ENCODE assay signal across 8 cellular contexts in the genomic region with DNA sequence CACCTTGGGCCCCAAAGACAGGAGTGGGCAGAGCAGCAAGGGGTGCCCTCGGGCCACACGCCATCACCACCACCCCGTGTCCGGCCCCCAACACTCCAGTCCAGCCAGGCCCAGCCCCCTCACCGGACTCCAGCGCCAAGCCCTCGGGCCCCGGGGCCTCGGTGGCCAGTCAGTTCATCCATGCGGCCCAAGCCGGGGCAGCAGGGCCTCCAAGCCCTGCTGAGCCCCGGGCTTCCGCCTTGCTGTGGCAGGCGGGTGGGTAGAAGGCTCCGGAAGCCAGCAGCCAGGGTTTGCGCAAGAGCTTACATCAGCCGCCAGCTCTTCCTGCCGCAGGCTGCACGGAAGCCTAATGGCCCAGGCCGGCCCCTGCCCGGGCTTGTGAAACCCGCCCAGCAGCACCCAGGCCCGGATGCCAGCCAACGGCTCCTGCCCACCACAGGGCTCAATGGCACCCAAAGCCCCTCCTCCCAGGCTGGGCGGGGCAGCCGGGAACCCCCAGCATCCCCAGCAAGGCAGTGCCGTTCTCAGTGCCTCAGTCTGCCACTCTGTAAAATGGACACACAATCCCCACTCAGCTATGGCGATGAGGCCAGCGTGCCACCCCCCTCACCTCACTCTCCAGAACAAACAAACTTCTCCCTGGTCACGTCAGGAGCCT. TPM values are rescaled to one million over a fixed set of nuclear protein-coding genes. Genes with fewer than 3 reads are reported as not detected.
DNase-seq lines count a peak whose midpoint lies in the region; ATAC-seq and TF ChIP-seq lines count a peak whose summit lies in the region.

No MANE protein-coding gene starts in this region.

- no peaks in the 10 kb centered on the region for H3K9me3 Mint-ChIP-seq in activated CD4-positive, alpha-beta T cell treated with anti-CD3 and anti-CD28 coated beads, Interleukin-2, amount 10 ng/mL, durations not matched to agents 24 days and 14 days
- H3K9me3 Mint-ChIP-seq in stimulated activated memory B cell treated with anti-CD40 and anti-IgM and Interleukin-4, amounts not matched to agents 10 μg/mL and 1 μg/mL and 100 μg/mL, for 72 hours: peaks cover 2% of the 10 kb centered on the region

- H3K4me1 Mint-ChIP-seq in activated CD4-positive, alpha-beta T cell treated with anti-CD3 and anti-CD28 coated beads, Interleukin-2, amount 10 ng/mL, durations not matched to agents 24 days and 14 days: peaks cover 25% of the 10 kb centered on the region
- peaks cover 46% of the 10 kb centered on the region for H3K4me1 Mint-ChIP-seq in stimulated activated memory B cell treated with anti-CD40 and anti-IgM and Interleukin-4, amounts not matched to agents 10 μg/mL and 1 μg/mL and 100 μg/mL, for 72 hours

- TF ChIP-seq CTCF in GM12864 (IDR thresholded peaks at IDR 0.05; ENCODE audit: low read depth, low read length, missing control alignments): no peak

- H3K36me3 Mint-ChIP-seq in activated CD4-positive, alpha-beta T cell treated with anti-CD3 and anti-CD28 coated beads, Interleukin-2, amount 10 ng/mL, durations not matched to agents 24 days and 14 days (ENCODE audit: low read depth): peaks cover 15% of the 10 kb centered on the region
- peaks cover 19% of the 10 kb centered on the region for H3K36me3 Mint-ChIP-seq in stimulated activated memory B cell treated with anti-CD40 and anti-IgM and Interleukin-4, amounts not matched to agents 10 μg/mL and 1 μg/mL and 100 μg/mL, for 72 hours

- H3K9ac ChIP-seq in mucosa of rectum (ENCODE audit: low read depth in 1 of 2, low read length in 2 of 2): peak overlapping the region; percentile 83

- H3K9me3 ChIP-seq in mucosa of rectum (ENCODE audit: control insufficient read depth in 2 of 2, low read length in 2 of 2): no peaks in the 10 kb centered on the region

- no peaks in the 10 kb centered on the region for H3K27me3 Mint-ChIP-seq in activated CD4-positive, alpha-beta T cell treated with anti-CD3 and anti-CD28 coated beads, Interleukin-2, amount 10 ng/mL, durations not matched to agents 24 days and 14 days
- H3K27me3 Mint-ChIP-seq in stimulated activated memory B cell treated with anti-CD40 and anti-IgM and Interleukin-4, amounts not matched to agents 10 μg/mL and 1 μg/mL and 100 μg/mL, for 72 hours: no peaks in the 10 kb centered on the region

- DNase-seq in GM12864 (ENCODE audit: low read depth): peak; percentile 79
- DNase-seq in NCI-H2029 (lab: John Stamatoyannopoulos, UW): peak; percentile 78
- peak; percentile 95 for DNase-seq in activated CD4-positive, alpha-beta T cell treated with anti-CD3 and anti-CD28 coated beads, Interleukin-2, amount 10 ng/mL, durations not matched to agents 24 days and 14 days
- peak; percentile 81 for DNase-seq in dermis blood vessel endothelial cell
- DNase-seq in OCI-M2 (lab: John Stamatoyannopoulos, UW; ENCODE audit: unreplicated experiment): no peak

- no peaks in the 10 kb centered on the region for H3K27me3 ChIP-seq in mucosa of rectum (ENCODE audit: control insufficient read depth in 2 of 2, insufficient read depth in 2 of 2, low read length in 2 of 2)

- H3K4me3 Mint-ChIP-seq in activated CD4-positive, alpha-beta T cell treated with anti-CD3 and anti-CD28 coated beads, Interleukin-2, amount 10 ng/mL, durations not matched to agents 24 days and 14 days: peak overlapping the region; percentile 83
- H3K4me3 Mint-ChIP-seq in stimulated activated memory B cell treated with anti-CD40 and anti-IgM and Interleukin-4, amounts not matched to agents 10 μg/mL and 1 μg/mL and 100 μg/mL, for 72 hours: peak overlapping the region; percentile 84

- intact Hi-C loops in activated CD4-positive, alpha-beta T cell treated with anti-CD3 and anti-CD28 coated beads, Interleukin-2, amount 10 ng/mL, durations not matched to agents 24 days and 14 days (cut with micrococcal nuclease): loop anchor here (1.0 to 10.0 kb wide), 3 partner anchors 28 to 298 kb away; a partner anchor contains a TSS

- peak overlapping the region; percentile 85 to 89 for H3K27ac ChIP-seq in mucosa of rectum (ENCODE audit: low read depth in 2 of 2, low read length in 2 of 2)

- ATAC-seq in HG02610 (IDR thresholded peaks at IDR 0.05; ENCODE audit: unreplicated experiment): peak; percentile 91
- peak; percentile 97 for ATAC-seq in stimulated activated memory B cell treated with anti-CD40 and anti-IgM and Interleukin-4, amounts not matched to agents 10 μg/mL and 1 μg/mL and 100 μg/mL, for 72 hours

- peaks cover 11 to 17% of the 10 kb centered on the region in 2 donors for H3K36me3 ChIP-seq in mucosa of rectum (ENCODE audit: control insufficient read depth in 2 of 2, insufficient read depth in 2 of 2, low read length in 2 of 2)

- peak overlapping the region; percentile 74 for H3K4me3 ChIP-seq in GM12864 (ENCODE audit: low read depth, low read length)
- H3K4me3 ChIP-seq in mucosa of rectum (ENCODE audit: low read length in 2 of 2): peak overlapping the region; percentile 67 to 77

- H3K27ac Mint-ChIP-seq in activated CD4-positive, alpha-beta T cell treated with anti-CD3 and anti-CD28 coated beads, Interleukin-2, amount 10 ng/mL, durations not matched to agents 24 days and 14 days: peak overlapping the region; percentile 95
- peak overlapping the region; percentile 91 for H3K27ac Mint-ChIP-seq in stimulated activated memory B cell treated with anti-CD40 and anti-IgM and Interleukin-4, amounts not matched to agents 10 μg/mL and 1 μg/mL and 100 μg/mL, for 72 hours

- peaks cover 34 to 37% of the 10 kb centered on the region in 2 donors for H3K4me1 ChIP-seq in mucosa of rectum (ENCODE audit: control insufficient read depth in 2 of 2, insufficient read depth in 2 of 2, low read length in 2 of 2)

RNA-seq across cellular contexts. Expression of a gene that starts 26.5 kb away (rescaled TPM):
- 40.0 and 43.3 TPM in 2 replicates for total RNA-seq in activated CD4-positive, alpha-beta T cell treated with anti-CD3 and anti-CD28 coated beads, Interleukin-2, amount 10 ng/mL, durations not matched to agents 24 days and 14 days
- 42.5 and 89.4 TPM in 2 replicates for total RNA-seq in dermis blood vessel endothelial cell
